In genomic region chr20:7330850-7331249, GRCh38 we compare ENCODE assay signal across 33 cellular contexts.
"Had no signal": no experiment of that assay in that cellular context is flagged by ENCODE, and none has a peak within 500 bp of the region (broad histone marks: within the 10 kb centered on the region; RNA-seq: fewer than 3 reads in every experiment).

No MANE protein-coding gene starts in this region.

- H3K27me3 Mint-ChIP-seq: activated B cell treated with CpG ODN at 0.5 μM for 24 hours; activated CD4-positive, alpha-beta memory T cell treated with anti-CD3 and anti-CD28 coated beads for 36 hours; activated CD4-positive, alpha-beta T cell treated with anti-CD3 and anti-CD28 coated beads, Interleukin-2, amount 10 ng/mL, durations not matched to agents 24 days and 14 days; activated CD8-positive, alpha-beta T cell treated with anti-CD3 and anti-CD28 coated beads for 36 hours; activated naive CD4-positive, alpha-beta T cell treated with anti-CD3 and anti-CD28 coated beads, Interleukin-2, amount 10 ng/mL, durations not matched to agents 7 days and 5 days; activated naive CD4-positive, alpha-beta T cell treated with anti-CD3 and anti-CD28 coated beads, Interleukin-2, amount 50 U/mL, for 24 hours; activated naive CD8-positive, alpha-beta T cell; activated naive CD8-positive, alpha-beta T cell treated with anti-CD3 and anti-CD28 coated beads, Interleukin-2, amount 10 ng/mL, durations not matched to agents 7 days and 5 days; activated naive CD8-positive, alpha-beta T cell treated with anti-CD3 and anti-CD28 coated beads, Interleukin-2, amount 50 U/mL, for 24 hours had no signal

- H3K9me3 Mint-ChIP-seq: activated CD4-positive, alpha-beta T cell treated with anti-CD3 and anti-CD28 coated beads, Interleukin-2, amount 10 ng/mL, durations not matched to agents 24 days and 14 days; T-helper 1 cell treated with Interleukin-12 subunit alpha and Interleukin-12 subunit beta and Interleukin-4 antibody, amounts not matched to agents 30 μg/mL and 1 μg/mL, for 36 hours had no signal

- H3K4me3 ChIP-seq: ascending aorta, cardiac muscle cell had no signal

- H3K27ac Mint-ChIP-seq: activated B cell treated with CpG ODN at 0.5 μM for 24 hours; activated CD4-positive, alpha-beta memory T cell treated with anti-CD3 and anti-CD28 coated beads for 36 hours; activated CD4-positive, alpha-beta T cell treated with anti-CD3 and anti-CD28 coated beads, Interleukin-2, amount 10 ng/mL, durations not matched to agents 24 days and 14 days; activated CD8-positive, alpha-beta T cell treated with anti-CD3 and anti-CD28 coated beads for 36 hours; activated naive CD4-positive, alpha-beta T cell treated with anti-CD3 and anti-CD28 coated beads, Interleukin-2, amount 10 ng/mL, durations not matched to agents 7 days and 5 days; activated naive CD4-positive, alpha-beta T cell treated with anti-CD3 and anti-CD28 coated beads, Interleukin-2, amount 50 U/mL, for 24 hours; activated naive CD8-positive, alpha-beta T cell; activated naive CD8-positive, alpha-beta T cell treated with anti-CD3 and anti-CD28 coated beads, Interleukin-2, amount 10 ng/mL, durations not matched to agents 7 days and 5 days; activated naive CD8-positive, alpha-beta T cell treated with anti-CD3 and anti-CD28 coated beads, Interleukin-2, amount 50 U/mL, for 24 hours; activated T-helper 2 cell treated with anti-CD3 and anti-CD28 coated beads, Interferon-gamma antibody, Interleukin-2, Interleukin-4, amounts not matched to agents 10 μg/mL and 5 μg/mL and 100 μg/mL, durations not matched to agents 14 hours and 24 hours and 36 hours; brain; T-helper 1 cell treated with Interleukin-12 subunit alpha and Interleukin-12 subunit beta and Interleukin-4 antibody, amounts not matched to agents 30 μg/mL and 1 μg/mL, for 36 hours; T-helper 2 cell treated with Interferon-gamma antibody and Interleukin-4, amounts not matched to agents 5 μg/mL and 100 μg/mL, for 36 hours had no signal

- H3K36me3 ChIP-seq: ascending aorta, cardiac muscle cell had no signal

- H3K4me3 Mint-ChIP-seq: activated B cell treated with CpG ODN at 0.5 μM for 24 hours; activated CD4-positive, alpha-beta memory T cell treated with anti-CD3 and anti-CD28 coated beads for 36 hours; activated CD4-positive, alpha-beta T cell treated with anti-CD3 and anti-CD28 coated beads, Interleukin-2, amount 10 ng/mL, durations not matched to agents 24 days and 14 days; activated CD8-positive, alpha-beta T cell treated with anti-CD3 and anti-CD28 coated beads for 36 hours; activated naive CD4-positive, alpha-beta T cell treated with anti-CD3 and anti-CD28 coated beads, Interleukin-2, amount 10 ng/mL, durations not matched to agents 7 days and 5 days; activated naive CD4-positive, alpha-beta T cell treated with anti-CD3 and anti-CD28 coated beads, Interleukin-2, amount 50 U/mL, for 24 hours; activated naive CD8-positive, alpha-beta T cell; activated naive CD8-positive, alpha-beta T cell treated with anti-CD3 and anti-CD28 coated beads, Interleukin-2, amount 10 ng/mL, durations not matched to agents 7 days and 5 days; activated naive CD8-positive, alpha-beta T cell treated with anti-CD3 and anti-CD28 coated beads, Interleukin-2, amount 50 U/mL, for 24 hours; activated T-cell treated with anti-CD3 and anti-CD28 coated beads, Interleukin-2, amount 50 U/mL, for 4 hours; brain; T-helper 1 cell treated with Interleukin-12 subunit alpha and Interleukin-12 subunit beta and Interleukin-4 antibody, amounts not matched to agents 30 μg/mL and 1 μg/mL, for 36 hours; T-helper 2 cell treated with Interferon-gamma antibody and Interleukin-4, amounts not matched to agents 5 μg/mL and 100 μg/mL, for 36 hours had no signal

- H3K9me3 ChIP-seq: ascending aorta had no signal

- H3K27me3 ChIP-seq: ascending aorta, cardiac muscle cell had no signal

- DNase-seq: activated B cell treated with CpG ODN at 0.5 μM for 24 hours; activated CD4-positive, alpha-beta memory T cell treated with anti-CD3 and anti-CD28 coated beads for 36 hours; activated CD4-positive, alpha-beta T cell treated with anti-CD3 and anti-CD28 coated beads for 4 hours; activated CD4-positive, alpha-beta T cell treated with anti-CD3 and anti-CD28 coated beads, Interleukin-2, amount 10 ng/mL, durations not matched to agents 24 days and 14 days; activated CD4-positive, alpha-beta T cell treated with anti-CD3 and anti-CD28 coated beads, Interleukin-2, amount 50 U/mL, for 1 hour; activated CD4-positive, alpha-beta T cell treated with anti-CD3 and anti-CD28 coated beads, Interleukin-2, amount 50 U/mL, for 4 hours; activated CD4-positive, CD25-positive, alpha-beta regulatory T cell treated with anti-CD3 and anti-CD28 coated beads, Interleukin-2, amount 50 U/mL, for 72 hours; activated CD8-positive, alpha-beta memory T cell treated with anti-CD3 and anti-CD28 coated beads, Interleukin-2, amount 50 U/mL, for 4 hours; activated CD8-positive, alpha-beta T cell treated with anti-CD3 and anti-CD28 coated beads for 36 hours; activated effector memory CD4-positive, alpha-beta T cell treated with Interleukin-2 at 50 U/mL for 16 hours; activated gamma-delta T cell; activated naive CD4-positive, alpha-beta T cell treated with anti-CD3 and anti-CD28 coated beads, Interleukin-2, amount 10 ng/mL, durations not matched to agents 7 days and 5 days; activated naive CD4-positive, alpha-beta T cell treated with Interleukin-2 at 50 U/mL for 16 hours; activated naive CD8-positive, alpha-beta T cell treated with anti-CD3 and anti-CD28 coated beads, Interleukin-2, amount 10 ng/mL, durations not matched to agents 7 days and 5 days; activated naive CD8-positive, alpha-beta T cell treated with anti-CD3 and anti-CD28 coated beads, Interleukin-2, amount 50 U/mL, for 24 hours; activated T-cell treated with anti-CD3 and anti-CD28 coated beads for 4 hours; activated T-cell treated with anti-CD3 and anti-CD28 coated beads, Interleukin-2, amount 50 U/mL, for 1 hour; activated T-cell treated with anti-CD3 and anti-CD28 coated beads, Interleukin-2, amount 50 U/mL, for 4 hours; amygdala; anterior cingulate cortex; central memory CD4-positive, alpha-beta T cell; T-helper 1 cell; T-helper 2 cell; T-helper 9 cell had no signal

- H3K4me1 Mint-ChIP-seq: activated B cell treated with CpG ODN at 0.5 μM for 24 hours; activated CD4-positive, alpha-beta T cell treated with anti-CD3 and anti-CD28 coated beads, Interleukin-2, amount 10 ng/mL, durations not matched to agents 24 days and 14 days; activated naive CD4-positive, alpha-beta T cell treated with anti-CD3 and anti-CD28 coated beads, Interleukin-2, amount 10 ng/mL, durations not matched to agents 7 days and 5 days; activated naive CD4-positive, alpha-beta T cell treated with anti-CD3 and anti-CD28 coated beads, Interleukin-2, amount 50 U/mL, for 24 hours; activated naive CD8-positive, alpha-beta T cell treated with anti-CD3 and anti-CD28 coated beads, Interleukin-2, amount 10 ng/mL, durations not matched to agents 7 days and 5 days; activated naive CD8-positive, alpha-beta T cell treated with anti-CD3 and anti-CD28 coated beads, Interleukin-2, amount 50 U/mL, for 24 hours; brain had no signal

- H3K4me1 ChIP-seq: ascending aorta had no signal

- ATAC-seq: activated CD8-positive, alpha-beta T cell treated with anti-CD3 and anti-CD28 coated beads for 36 hours; activated naive CD8-positive, alpha-beta T cell treated with anti-CD3 and anti-CD28 coated beads, Interleukin-2, amount 50 U/mL, for 24 hours; activated T-cell treated with anti-CD3 and anti-CD28 coated beads, Interleukin-2, amount 50 U/mL, for 4 hours had no signal

- H3K36me3 Mint-ChIP-seq: activated CD4-positive, alpha-beta memory T cell treated with anti-CD3 and anti-CD28 coated beads for 36 hours; activated naive CD4-positive, alpha-beta T cell treated with anti-CD3 and anti-CD28 coated beads, Interleukin-2, amount 10 ng/mL, durations not matched to agents 7 days and 5 days; activated naive CD4-positive, alpha-beta T cell treated with anti-CD3 and anti-CD28 coated beads, Interleukin-2, amount 50 U/mL, for 24 hours; activated naive CD8-positive, alpha-beta T cell; activated naive CD8-positive, alpha-beta T cell treated with anti-CD3 and anti-CD28 coated beads, Interleukin-2, amount 10 ng/mL, durations not matched to agents 7 days and 5 days; brain had no signal

- H3K27ac ChIP-seq: ascending aorta, cardiac muscle cell, VCaP had no signal
